Comparison of ENCODE assay signal across 29 cellular contexts in genomic region chr12:130146532-130146931, GRCh38.
"Had no signal": no experiment of that assay in that cellular context is flagged by ENCODE, and none has a peak within 500 bp of the region (broad histone marks: within the 10 kb centered on the region; RNA-seq: fewer than 3 reads in every experiment).

No MANE protein-coding gene starts in this region.

- H3K36me3 ChIP-seq: stomach, suprapubic skin, thoracic aorta, thyroid gland, tibial artery, tibial nerve, transverse colon, upper lobe of left lung, upper lobe of right lung, uterus, vagina had no signal

- FAIRE-seq: urothelium cell line had no signal

- H3K27ac Mint-ChIP-seq: stimulated activated effector memory CD8-positive, alpha-beta T cell treated with anti-CD3 and anti-CD28 coated beads, Interleukin-12 subunit alpha, Interleukin-12 subunit beta, amount 100 ng/mL, for 72 hours; stimulated activated memory B cell treated with anti-CD40 and anti-IgM and Interleukin-4, amounts not matched to agents 10 μg/mL and 1 μg/mL and 100 μg/mL, for 72 hours; stimulated activated naive B cell treated with anti-CD40 and anti-IgM and Interleukin-4, amounts not matched to agents 10 μg/mL and 1 μg/mL and 100 μg/mL, for 72 hours; stimulated activated naive CD8-positive, alpha-beta T cell treated with anti-CD3 and anti-CD28 coated beads, Interleukin-15, amount 100 ng/mL, for 72 hours; stimulated activated naive CD8-positive, alpha-beta T cell treated with anti-CD3 and anti-CD28 coated beads, Interleukin-15, Interleukin-2, amounts not matched to agents 100 ng/mL and 50 ng/mL, for 24 hours; type B pancreatic cell had no signal

- ATAC-seq: stimulated activated effector memory CD8-positive, alpha-beta T cell treated with anti-CD3 and anti-CD28 coated beads, Interleukin-12 subunit alpha, Interleukin-12 subunit beta, amount 100 ng/mL, for 72 hours; stimulated activated memory B cell treated with anti-CD40 and anti-IgM and Interleukin-4, amounts not matched to agents 10 μg/mL and 1 μg/mL and 100 μg/mL, for 72 hours; stimulated activated naive B cell treated with anti-CD40 and anti-IgM and Interleukin-4, amounts not matched to agents 10 μg/mL and 1 μg/mL and 100 μg/mL, for 72 hours; stimulated activated naive CD8-positive, alpha-beta T cell treated with anti-CD3 and anti-CD28 coated beads, Interleukin-15, amount 100 ng/mL, for 72 hours; stimulated activated naive CD8-positive, alpha-beta T cell treated with anti-CD3 and anti-CD28 coated beads, Interleukin-15, Interleukin-2, amounts not matched to agents 100 U/mL and 50 U/mL, for 24 hours; upper lobe of right lung had no signal

- H3K27me3 Mint-ChIP-seq: stimulated activated memory B cell treated with anti-CD40 and anti-IgM and Interleukin-4, amounts not matched to agents 10 μg/mL and 1 μg/mL and 100 μg/mL, for 72 hours; stimulated activated naive CD8-positive, alpha-beta T cell treated with anti-CD3 and anti-CD28 coated beads, Interleukin-15, Interleukin-2, amounts not matched to agents 100 ng/mL and 50 ng/mL, for 24 hours had no signal

- H3K27me3 ChIP-seq: testis, thyroid gland, tibial nerve, transverse colon, upper lobe of left lung, upper lobe of right lung, uterus, vagina had no signal

- H3K4me3 ChIP-seq: stomach, suprapubic skin, testis, thoracic aorta, thyroid gland, tibial artery, tibial nerve, transverse colon, upper lobe of left lung, upper lobe of right lung, uterus, vagina had no signal

- H3K36me3 Mint-ChIP-seq: stimulated activated effector memory CD8-positive, alpha-beta T cell treated with anti-CD3 and anti-CD28 coated beads, Interleukin-12 subunit alpha, Interleukin-12 subunit beta, amount 100 ng/mL, for 72 hours; stimulated activated memory B cell treated with anti-CD40 and anti-IgM and Interleukin-4, amounts not matched to agents 10 μg/mL and 1 μg/mL and 100 μg/mL, for 72 hours; stimulated activated naive B cell treated with anti-CD40 and anti-IgM and Interleukin-4, amounts not matched to agents 10 μg/mL and 1 μg/mL and 100 μg/mL, for 72 hours; type B pancreatic cell had no signal

- DNase-seq: stimulated activated CD4-positive, alpha-beta T cell treated with anti-CD3 and anti-CD28 coated beads, Interleukin-2, amount 100 ng/mL, for 48 hours; stimulated activated CD4-positive, alpha-beta T cell treated with anti-CD3 and anti-CD28 coated beads, Interleukin-4, amount 100 ng/mL, for 1 hour; stimulated activated CD4-positive, alpha-beta T cell treated with anti-CD3 and anti-CD28 coated beads, Interleukin-4, amount 100 ng/mL, for 24 hours; stimulated activated CD4-positive, alpha-beta T cell treated with anti-CD3 and anti-CD28 coated beads, Interleukin-4, amount 100 ng/mL, for 4 hours; stimulated activated CD8-positive, alpha-beta memory T cell treated with anti-CD3 and anti-CD28 coated beads, Interleukin-4, amount 100 ng/mL, for 48 hours; stimulated activated naive B cell treated with anti-CD40 and anti-IgM and Interleukin-4, amounts not matched to agents 10 μg/mL and 1 μg/mL and 100 μg/mL, for 72 hours; stimulated activated naive CD4-positive, alpha-beta T cell; stimulated activated naive CD4-positive, alpha-beta T cell treated with Interleukin-2 at 50 U/mL for 16 hours; stimulated activated naive CD8-positive, alpha-beta T cell treated with anti-CD3 and anti-CD28 coated beads, Interleukin-15, amount 100 ng/mL, for 72 hours; stimulated activated naive CD8-positive, alpha-beta T cell treated with anti-CD3 and anti-CD28 coated beads, Interleukin-15, Interleukin-2, amounts not matched to agents 100 U/mL and 50 U/mL, for 24 hours; stomach; substantia nigra; testis; thyroid gland; tibial artery; transverse colon; trophoblast cell; upper lobe of left lung; upper lobe of right lung; uterus had no signal

- H3K4me3 Mint-ChIP-seq: stimulated activated effector memory CD8-positive, alpha-beta T cell treated with anti-CD3 and anti-CD28 coated beads, Interleukin-12 subunit alpha, Interleukin-12 subunit beta, amount 100 ng/mL, for 72 hours; stimulated activated memory B cell treated with anti-CD40 and anti-IgM and Interleukin-4, amounts not matched to agents 10 μg/mL and 1 μg/mL and 100 μg/mL, for 72 hours; stimulated activated naive B cell treated with anti-CD40 and anti-IgM and Interleukin-4, amounts not matched to agents 10 μg/mL and 1 μg/mL and 100 μg/mL, for 72 hours; stimulated activated naive CD8-positive, alpha-beta T cell treated with anti-CD3 and anti-CD28 coated beads, Interleukin-15, amount 100 ng/mL, for 72 hours; stimulated activated naive CD8-positive, alpha-beta T cell treated with anti-CD3 and anti-CD28 coated beads, Interleukin-15, Interleukin-2, amounts not matched to agents 100 ng/mL and 50 ng/mL, for 24 hours; type B pancreatic cell had no signal

- H3K27ac ChIP-seq: stomach, suprapubic skin, testis, thoracic aorta, thyroid gland, tibial artery, tibial nerve, transverse colon, upper lobe of left lung, upper lobe of right lung, uterus, vagina had no signal

- H3K9me3 Mint-ChIP-seq: stimulated activated memory B cell treated with anti-CD40 and anti-IgM and Interleukin-4, amounts not matched to agents 10 μg/mL and 1 μg/mL and 100 μg/mL, for 72 hours; stimulated activated naive CD8-positive, alpha-beta T cell treated with anti-CD3 and anti-CD28 coated beads, Interleukin-15, amount 100 ng/mL, for 72 hours; stimulated activated naive CD8-positive, alpha-beta T cell treated with anti-CD3 and anti-CD28 coated beads, Interleukin-15, Interleukin-2, amounts not matched to agents 100 ng/mL and 50 ng/mL, for 24 hours; type B pancreatic cell had no signal

- H3K4me1 Mint-ChIP-seq: stimulated activated effector memory CD8-positive, alpha-beta T cell treated with anti-CD3 and anti-CD28 coated beads, Interleukin-12 subunit alpha, Interleukin-12 subunit beta, amount 100 ng/mL, for 72 hours; stimulated activated memory B cell treated with anti-CD40 and anti-IgM and Interleukin-4, amounts not matched to agents 10 μg/mL and 1 μg/mL and 100 μg/mL, for 72 hours; stimulated activated naive B cell treated with anti-CD40 and anti-IgM and Interleukin-4, amounts not matched to agents 10 μg/mL and 1 μg/mL and 100 μg/mL, for 72 hours; stimulated activated naive CD8-positive, alpha-beta T cell treated with anti-CD3 and anti-CD28 coated beads, Interleukin-15, amount 100 ng/mL, for 72 hours had no signal

- H3K4me1 ChIP-seq: stomach, testis, thyroid gland, tibial artery, tibial nerve, transverse colon, upper lobe of left lung, upper lobe of right lung, uterus, vagina had no signal

- H3K9me3 ChIP-seq: suprapubic skin, testis, thoracic aorta, thyroid gland, tibial artery, tibial nerve, transverse colon, upper lobe of left lung, upper lobe of right lung, uterus, vagina had no signal
